Comparison of ENCODE assay signal across 35 cellular contexts in the genomic region with DNA sequence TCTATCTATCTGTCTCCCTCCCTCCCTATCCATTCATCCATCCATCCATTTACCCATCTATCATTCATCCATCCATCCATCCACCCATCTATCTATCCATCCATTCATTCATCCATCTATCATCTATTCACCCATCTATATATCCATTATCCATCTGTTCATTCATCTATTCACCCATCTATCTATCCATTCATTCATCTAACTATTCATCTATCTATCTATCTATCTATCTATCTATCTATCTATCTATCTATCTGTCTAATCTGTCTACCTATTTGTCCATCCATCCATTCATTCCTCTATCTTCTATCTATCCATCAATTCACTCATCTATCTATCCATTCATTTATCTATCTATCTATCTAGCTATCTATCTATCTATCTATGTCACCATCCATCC. TPM values are rescaled to one million over a fixed set of nuclear protein-coding genes. Genes with fewer than 3 reads are reported as not detected.
DNase-seq lines count a peak whose midpoint lies in the region; ATAC-seq, FAIRE-seq and TF ChIP-seq lines count a peak whose summit lies in the region.
"Had no signal": no experiment of that assay in that cellular context is flagged by ENCODE, and none has a peak within 500 bp of the region (broad histone marks: within the 10 kb centered on the region; RNA-seq: fewer than 3 reads in every experiment).

No MANE protein-coding gene starts in this region.

- H2BK5ac ChIP-seq in H1 (ENCODE audit: low read depth, low read length) = no peak overlapping the region

- H3K4ac ChIP-seq in H1 (replicated peaks; ENCODE audit: insufficient read length, low read depth, low read length) = no peak overlapping the region

- TF ChIP-seq EP300 in K562 (IDR thresholded peaks at IDR 0.05; ENCODE audit: low read length) (no peak), H1 (IDR thresholded peaks at IDR 0.05; ENCODE audit: borderline replicate concordance in 1 of 2, low read depth in 2 of 2, low read length in 2 of 2) (no peak)

- H3K79me1 ChIP-seq in H1 (ENCODE audit: low read depth, low read length) = no peaks in the 10 kb centered on the region

- peak overlapping the region; percentile 13 for H3K56ac ChIP-seq in H1 (replicated peaks; ENCODE audit: insufficient read length, low read depth, low read length)

- TF ChIP-seq CTCF in HEK293 (tag by site-specific recombination; IDR thresholded peaks at IDR 0.05) (no peak), K562 (IDR thresholded peaks at IDR 0.05 in 2 of 3, conservative IDR thresholded peaks at IDR 0.05 in 1 of 3; ENCODE audit: insufficient read depth in 2 of 3, low read depth in 1 of 3, low read length in 3 of 3) (no peak), H1 (IDR thresholded peaks at IDR 0.05; ENCODE audit: control extremely low read depth in 1 of 3, insufficient read depth in 1 of 3, low read depth in 1 of 3, low read length in 3 of 3) (no peak), MM.1S (IDR thresholded peaks at IDR 0.05; ENCODE audit: low read length) (no peak)

- H4K20me1 ChIP-seq in K562 (replicated peaks; ENCODE audit: control insufficient read depth, insufficient read depth, low read length) = no peaks in the 10 kb centered on the region
- no peaks in the 10 kb centered on the region for H4K20me1 ChIP-seq in H1 (replicated peaks in 1 of 2; ENCODE audit: control insufficient read depth in 1 of 2, insufficient read depth in 2 of 2, low read length in 2 of 2)
- no peaks in the 10 kb centered on the region for H4K20me1 ChIP-seq in MM.1S (ENCODE audit: insufficient read depth, low read length)

- no peak for DNase-seq in SJCRH30
- DNase-seq in K562 (ENCODE audit: extremely low read depth in 1 of 4, low spot score in 3 of 4) = no peak
- DNase-seq in H1 (ENCODE audit: low read depth in 1 of 2, low spot score in 2 of 2) = no peak
- DNase-seq in stimulated activated CD4-positive, alpha-beta T cell treated with anti-CD3 and anti-CD28 coated beads, Interleukin-2, amount 100 ng/mL, for 24 hours = no peak
- DNase-seq in MM.1S = no peak
- DNase-seq in GM12892 (ENCODE audit: insufficient read length) = no peak
- DNase-seq in amygdala (lab: John Stamatoyannopoulos, UW) = no peak
- DNase-seq: 8988T; ACHN; AML-193; BE2C; C1 segment of cervical spinal cord; Caco-2; Calu3; CD4-positive, alpha-beta memory T cell; CD4-positive, alpha-beta T cell; CD4-positive, CD25-positive, alpha-beta regulatory T cell; CD8-positive, alpha-beta memory T cell; CD8-positive, alpha-beta T cell; COR-L47; DMS 273 treated with DMSO at 0.1 percent for 48 hours; DMS153; DMS53; DMS79; DMS79 treated with DMSO at 0.1 percent for 48 hours; DND-41; EL had no signal

- peaks cover 4% of the 10 kb centered on the region; the same call in 1 of the 2 replicates for H3K23me2 ChIP-seq in H1 (ENCODE audit: low read depth, low read length)

- no peaks in the 10 kb centered on the region for H3K9me1 ChIP-seq in K562 (ENCODE audit: control insufficient read depth, insufficient read depth, low read length)

- H3K18ac ChIP-seq in H1 (ENCODE audit: extremely low read depth, low read length) = no peak overlapping the region

- intact Hi-C loops in K562 (cut with micrococcal nuclease) = no loop called here

- H3K4me2 ChIP-seq in K562 (ENCODE audit: insufficient read depth, low read length) (no peak overlapping the region), H1 (ENCODE audit: insufficient read depth in 1 of 2, low read depth in 2 of 2, low read length in 2 of 2) (no peak overlapping the region), MM.1S (ENCODE audit: low read depth, low read length) (no peak overlapping the region)
- H3K4me2 ChIP-seq: A549, BLaER1 had no signal

- H3K4me3 ChIP-seq in HEK293 (ENCODE audit: low read depth, low read length) = no peak overlapping the region
- no peak overlapping the region for H3K4me3 ChIP-seq in SJCRH30
- H3K4me3 ChIP-seq in K562 = no peak overlapping the region
- H3K4me3 ChIP-seq in H1 (ENCODE audit: extremely low read depth in 1 of 4, insufficient read depth in 2 of 4, low read depth in 3 of 4, low read length in 4 of 4) = no peak overlapping the region
- no peak overlapping the region for H3K4me3 ChIP-seq in MM.1S (ENCODE audit: low read length)
- H3K4me3 ChIP-seq: A549; BLaER1; BLaER1 treated with 17β-estradiol and CSF1 and Interleukin-3, amounts not matched to agents 10 nM and 100 nM had no signal

- H3K79me2 ChIP-seq in K562 (ENCODE audit: control insufficient read depth, insufficient read depth, low read length) (peaks cover 1% of the 10 kb centered on the region), H1 (ENCODE audit: control insufficient read depth in 1 of 2, insufficient read depth in 2 of 2, low read length in 2 of 2) (peaks cover 0 to under 1% of the 10 kb centered on the region in 2 experiments; a peak in 2 of 4 replicates), MM.1S (ENCODE audit: low read length) (no peaks in the 10 kb centered on the region)

- H3K9me3 ChIP-seq in HEK293 (ENCODE audit: control insufficient read depth, insufficient read depth, low read depth, low read length) (no peaks in the 10 kb centered on the region), SJCRH30 (replicated peaks) (no peaks in the 10 kb centered on the region), K562 (replicated peaks; ENCODE audit: control insufficient read depth, insufficient read depth, low read depth, low read length) (no peaks in the 10 kb centered on the region), H1 (ENCODE audit: insufficient read depth in 2 of 2, low read depth in 1 of 2, low read length in 1 of 2) (no peaks in the 10 kb centered on the region), MM.1S (replicated peaks; ENCODE audit: insufficient read depth, low read length) (no peaks in the 10 kb centered on the region)
- H3K9me3 ChIP-seq: A549; BE2C; BLaER1; BLaER1 treated with 17β-estradiol and CSF1 and Interleukin-3, amounts not matched to agents 10 nM and 100 nM; Caco-2 had no signal

- no peak overlapping the region for H3K9ac ChIP-seq in K562 (ENCODE audit: insufficient read depth in 1 of 2, low read depth in 2 of 2, low read length in 2 of 2)
- H3K9ac ChIP-seq in H1 (replicated peaks in 1 of 4; ENCODE audit: extremely low read depth in 1 of 4, low read depth in 3 of 4, low read length in 3 of 4) = no peak overlapping the region
- H3K9ac ChIP-seq in MM.1S (ENCODE audit: low read length) = no peak overlapping the region
- H3K9ac ChIP-seq: BLaER1; BLaER1 treated with 17β-estradiol and CSF1 and Interleukin-3, amounts not matched to agents 10 nM and 100 nM had no signal

- H3K27me3 ChIP-seq in SJCRH30 (no peaks in the 10 kb centered on the region), K562 (ENCODE audit: control insufficient read depth in 2 of 2, insufficient read depth in 2 of 2, low read length in 2 of 2) (no peaks in the 10 kb centered on the region), H1 (replicated peaks in 1 of 4; ENCODE audit: control insufficient read depth in 3 of 4, extremely low read depth in 1 of 4, insufficient read depth in 3 of 4, low read length in 3 of 4) (no peaks in the 10 kb centered on the region), MM.1S (replicated peaks; ENCODE audit: insufficient read depth, low read length) (no peaks in the 10 kb centered on the region)
- H3K27me3 ChIP-seq: BE2C; BLaER1; BLaER1 treated with 17β-estradiol and CSF1 and Interleukin-3, amounts not matched to agents 10 nM and 100 nM had no signal

- H3K4me1 ChIP-seq in HEK293 (ENCODE audit: control insufficient read depth, insufficient read depth, low read length) = no peaks in the 10 kb centered on the region; the same call in none of the 2 replicates
- peaks cover 36% of the 10 kb centered on the region for H3K4me1 ChIP-seq in SJCRH30
- H3K4me1 ChIP-seq in K562 (replicated peaks in 1 of 2; ENCODE audit: control insufficient read depth in 2 of 2, insufficient read depth in 2 of 2, low read length in 2 of 2) = peaks cover 6 to 29% of the 10 kb centered on the region in 2 experiments
- H3K4me1 ChIP-seq in H1 (replicated peaks in 1 of 4; ENCODE audit: control insufficient read depth in 3 of 4, insufficient read depth in 4 of 4, low read length in 3 of 4) = no peaks in the 10 kb centered on the region
- no peaks in the 10 kb centered on the region for H3K4me1 ChIP-seq in MM.1S (ENCODE audit: low read length)
- H3K4me1 ChIP-seq: BE2C had no signal

- TF ChIP-seq POLR2A in K562 (conservative IDR thresholded peaks at IDR 0.05) (no peak), H1 (IDR thresholded peaks at IDR 0.05; ENCODE audit: control extremely low read depth in 1 of 2, low read depth in 2 of 2, low read length in 2 of 2) (no peak), GM12892 (IDR thresholded peaks at IDR 0.05; ENCODE audit: low read depth, low read length) (no peak)

- no peak overlapping the region for H3K23ac ChIP-seq in H1 (ENCODE audit: insufficient read length)

- no peak overlapping the region for H2BK15ac ChIP-seq in H1 (ENCODE audit: low read length)

- H2BK20ac ChIP-seq in H1 (ENCODE audit: low read length) = no peak overlapping the region

- no peaks in the 10 kb centered on the region for H3K9me2 ChIP-seq in MM.1S (replicated peaks; ENCODE audit: insufficient read depth, low read length)

- in situ Hi-C loops in K562 (cut with MboI) = no loop called here

- POLR2A ChIA-PET in HEK293 (lab: Yijun Ruan, JAX) = no interaction called here
- POLR2A ChIA-PET in K562 (lab: Yijun Ruan, JAX) = no interaction called here
- POLR2A ChIA-PET in H1 (lab: Charles Lee; ENCODE audit: partially characterized antibody) = no interaction called here

- H3K14ac ChIP-seq in H1 (ENCODE audit: insufficient read length) = no peak overlapping the region

- FAIRE-seq in K562 (lab: Jason Lieb, UNC) = no peak
- no peak for FAIRE-seq in H1 (lab: Jason Lieb, UNC)
- no peak for FAIRE-seq in GM12892 (lab: Jason Lieb, UNC)
- FAIRE-seq: A204.1, A549, D721Med had no signal

- CTCF ChIA-PET in HEK293 (lab: Yijun Ruan, JAX) = no interaction called here
- CTCF ChIA-PET in K562 (lab: Yijun Ruan, JAX; ENCODE audit: low intra/inter-chr PET ratio) = no interaction called here
- CTCF ChIA-PET in H1 (lab: Charles Lee; ENCODE audit: partially characterized antibody) = interaction anchor here (0.8 kb wide), 1 partner anchor 8 kb away, joined by 3 read pairs; no protein-coding TSS in a partner anchor

- H2AFZ ChIP-seq in K562 (ENCODE audit: low read depth, low read length) (no peak overlapping the region), H1 (ENCODE audit: low read length) (no peak overlapping the region), MM.1S (ENCODE audit: low read length) (no peak overlapping the region)

- no peak overlapping the region for H2AK5ac ChIP-seq in H1 (ENCODE audit: low read depth, low read length)

- H2BK12ac ChIP-seq in H1 (ENCODE audit: low read depth, low read length) = no peak overlapping the region

- BruUV-seq in K562 (replicated peaks; lab: Mats Ljungman, UMichigan) = no TSS peak

- no peak overlapping the region for H4K8ac ChIP-seq in H1 (ENCODE audit: extremely low read depth, insufficient read depth, low read length)

- no peak for TF ChIP-seq RAD21 in K562 (CRISPR knock-in tag; conservative IDR thresholded peaks at IDR 0.05 in 1 of 2, IDR thresholded peaks at IDR 0.05 in 1 of 2)
- no peak for TF ChIP-seq RAD21 in H1 (IDR thresholded peaks at IDR 0.05 in 1 of 2, conservative IDR thresholded peaks at IDR 0.05 in 1 of 2; ENCODE audit: low read depth in 2 of 2, low read length in 2 of 2)

- no peak overlapping the region for H2BK120ac ChIP-seq in H1 (replicated peaks; ENCODE audit: low read depth, low read length)

- ATAC-seq in K562 = no peak
- ATAC-seq: A549; CD8-positive, alpha-beta T cell had no signal

- no peak overlapping the region for H3K27ac ChIP-seq in HEK293 (ENCODE audit: extremely low read depth, low read depth, low read length)
- H3K27ac ChIP-seq in SJCRH30 = peak overlapping the region; percentile 68
- H3K27ac ChIP-seq in K562 (ENCODE audit: extremely low read depth, low read depth, low read length) = no peak overlapping the region
- H3K27ac ChIP-seq in H1 (ENCODE audit: low read depth, low read length) = no peak overlapping the region
- H3K27ac ChIP-seq in MM.1S (ENCODE audit: low read length) = no peak overlapping the region
- H3K27ac ChIP-seq: 22Rv1; A549; BLaER1; BLaER1 treated with 17β-estradiol and CSF1 and Interleukin-3, amounts not matched to agents 10 nM and 100 nM; C4-2B had no signal

- no peaks in the 10 kb centered on the region for H3K36me3 ChIP-seq in HEK293 (ENCODE audit: control insufficient read depth in 2 of 2, insufficient read depth in 1 of 2, low read length in 2 of 2)
- H3K36me3 ChIP-seq in SJCRH30 = no peaks in the 10 kb centered on the region
- no peaks in the 10 kb centered on the region for H3K36me3 ChIP-seq in K562 (ENCODE audit: control insufficient read depth, insufficient read depth, low read length)
- no peaks in the 10 kb centered on the region for H3K36me3 ChIP-seq in H1 (ENCODE audit: control insufficient read depth in 2 of 4, insufficient read depth in 4 of 4, low read length in 3 of 4)
- H3K36me3 ChIP-seq in MM.1S (replicated peaks; ENCODE audit: insufficient read depth, low read length) = no peaks in the 10 kb centered on the region
- H3K36me3 ChIP-seq: BE2C; BLaER1; BLaER1 treated with 17β-estradiol and CSF1 and Interleukin-3, amounts not matched to agents 10 nM and 100 nM had no signal

- no peak overlapping the region for H4K5ac ChIP-seq in H1 (ENCODE audit: insufficient read length, low read depth, low read length)

- no peaks in the 10 kb centered on the region for H3F3A ChIP-seq in MM.1S (ENCODE audit: insufficient read depth, low read length)

- H4K91ac ChIP-seq in H1 (replicated peaks; ENCODE audit: insufficient read length, low read length) = no peak overlapping the region

RNA-seq across cellular contexts. Expression of gene CDK8, which starts 4.4 kb away (rescaled TPM):
- 72.8 and 74.5 TPM in 2 replicates for total RNA-seq in SJCRH30 (2014; rRNA removed; shearing (Covaris generic))
- total RNA-seq in K562 (2011; cell fraction: chromatin; rRNA removed; ENCODE audit: low replicate concordance) = 5.1 and 10.8 TPM in 2 replicates
- total RNA-seq in K562 (2011; cell fraction: nucleolus; rRNA removed) = 5.0 and 5.3 TPM in 2 replicates
- 7.4 and 13.5 TPM in 2 replicates for total RNA-seq in K562 (2011; cell fraction: nucleoplasm; rRNA removed)
- total RNA-seq in K562 (2014; rRNA removed) = 14.4 and 16.0 TPM in 2 replicates
- 20.3 and 21.2 TPM in 2 replicates for total RNA-seq in K562 (2014; rRNA removed; fragmentation: Illumina TruSeq; extraction: Trizol)
- total RNA-seq in K562 (2015; rRNA removed; fragmentation: Illumina TruSeq; extraction: Trizol) = 20.3 and 20.9 TPM in 2 replicates
- 21.6 and 24.2 TPM in 2 replicates for total RNA-seq in K562 (2021)
- polyA plus RNA-seq in K562 (2011; rRNA removed) = 24.9 and 26.5 TPM in 2 replicates
- 14.9 and 23.2 TPM in 2 replicates for polyA plus RNA-seq in K562 (2011; cell fraction: cytosol; rRNA removed)
- 14.6 and 20.1 TPM in 2 replicates for polyA plus RNA-seq in K562 (2011; cell fraction: nucleus; rRNA removed)
- polyA plus RNA-seq in K562 (2012) = 20.8 and 25.5 TPM in 2 replicates
- polyA plus RNA-seq in K562 (2014; fragmentation: Illumina TruSeq; extraction: Trizol) = 26.7 and 33.7 TPM in 2 replicates
- polyA plus RNA-seq in K562 (2014; fragmentation: Nextera tagmentation; extraction: Ambion mirVana) = 10 to 100 TPM; 11.3 to 14.7 TPM
- 16.9 and 20.3 TPM in 2 replicates for polyA plus RNA-seq in K562 (2014; rRNA removed)
- polyA minus RNA-seq in K562 (2011; rRNA and poly(A)+ RNA removed) = 37.0 and 43.2 TPM in 2 replicates
- 13.2 and 14.0 TPM in 2 replicates for polyA minus RNA-seq in K562 (2011; cell fraction: cytosol; rRNA and poly(A)+ RNA removed)
- 6.9 and 9.2 TPM in 2 replicates for polyA minus RNA-seq in K562 (2011; cell fraction: nucleus; rRNA and poly(A)+ RNA removed)
- total RNA-seq in H1 (2021; fragmentation: NEBNext Ultra II Directional; extraction: Animal tissue kit (Norgen Biotek cat#: 25700)) = 22.1 and 23.7 TPM in 2 replicates
- polyA plus RNA-seq in H1 (2011; rRNA removed) = 14.1 and 25.6 TPM in 2 replicates
- polyA plus RNA-seq in H1 (2011; cell fraction: cytosol; rRNA removed) = 22.6 TPM
- 20.3 TPM for polyA plus RNA-seq in H1 (2011; cell fraction: nucleus; rRNA removed)
- 16.3 to 18.6 TPM (median 18.0 TPM) in 4 replicates for polyA plus RNA-seq in H1 (2012, experiment 1 of 2)
- polyA plus RNA-seq in H1 (2012, experiment 2 of 2) = 3.3 TPM
- polyA plus RNA-seq in H1 (2013, experiment 1 of 2) = 22.8 TPM
- polyA plus RNA-seq in H1 (2013, experiment 2 of 2) = 20.2 TPM
- 41.1 and 43.9 TPM in 2 replicates for polyA minus RNA-seq in H1 (2011; rRNA and poly(A)+ RNA removed)
- polyA minus RNA-seq in H1 (2011; cell fraction: cytosol; rRNA and poly(A)+ RNA removed) = 16.9 TPM
- polyA minus RNA-seq in H1 (2011; cell fraction: nucleus; rRNA and poly(A)+ RNA removed) = 23.4 TPM
- polyA plus RNA-seq in GM12892 (2012; ENCODE audit: missing spikeins) = 14.1 TPM

RNA-seq across cellular contexts. Expression of gene RNF6, which starts 27.4 kb away (rescaled TPM):
- 39.3 and 41.6 TPM in 2 replicates for total RNA-seq in SJCRH30 (2014; rRNA removed; shearing (Covaris generic))
- 4.9 and 19.9 TPM in 2 replicates for total RNA-seq in K562 (2011; cell fraction: chromatin; rRNA removed; ENCODE audit: low replicate concordance)
- total RNA-seq in K562 (2011; cell fraction: nucleolus; rRNA removed) = 7.2 and 10.3 TPM in 2 replicates
- 13.7 and 20.3 TPM in 2 replicates for total RNA-seq in K562 (2011; cell fraction: nucleoplasm; rRNA removed)
- total RNA-seq in K562 (2014; rRNA removed) (16.6 and 19.2 TPM in 2 replicates), K562 (2014; rRNA removed; fragmentation: Illumina TruSeq; extraction: Trizol) (29.1 and 33.7 TPM in 2 replicates), K562 (2015; rRNA removed; fragmentation: Illumina TruSeq; extraction: Trizol) (30.7 and 31.4 TPM in 2 replicates), K562 (2021) (19.5 and 22.3 TPM in 2 replicates)
- polyA plus RNA-seq in K562 (2011; rRNA removed) (17.2 and 22.7 TPM in 2 replicates), K562 (2014; fragmentation: Illumina TruSeq; extraction: Trizol) (20.3 and 23.3 TPM in 2 replicates), K562 (2014; fragmentation: Nextera tagmentation; extraction: Ambion mirVana) (10 to 100 TPM; 12.0 to 12.9 TPM), K562 (2014; rRNA removed) (15.1 and 16.7 TPM in 2 replicates), H1 (2011; rRNA removed) (3.1 and 4.0 TPM in 2 replicates)
- polyA plus RNA-seq in K562 (2011; cell fraction: cytosol; rRNA removed) = 4.2 and 9.2 TPM in 2 replicates
- 8.7 and 13.2 TPM in 2 replicates for polyA plus RNA-seq in K562 (2011; cell fraction: nucleus; rRNA removed)
- polyA plus RNA-seq in K562 (2012) = 17.4 and 19.3 TPM in 2 replicates
- polyA minus RNA-seq in K562 (2011; rRNA and poly(A)+ RNA removed) = 49.2 and 50.3 TPM in 2 replicates
- polyA minus RNA-seq in K562 (2011; cell fraction: cytosol; rRNA and poly(A)+ RNA removed) = 12.2 and 19.6 TPM in 2 replicates
- polyA minus RNA-seq in K562 (2011; cell fraction: nucleus; rRNA and poly(A)+ RNA removed) = 12.5 and 30.4 TPM in 2 replicates
- 13.8 and 15.0 TPM in 2 replicates for total RNA-seq in H1 (2021; fragmentation: NEBNext Ultra II Directional; extraction: Animal tissue kit (Norgen Biotek cat#: 25700))
- polyA plus RNA-seq in H1 (2011; cell fraction: cytosol; rRNA removed) = 5.1 TPM
- polyA plus RNA-seq in H1 (2011; cell fraction: nucleus; rRNA removed) = 4.7 TPM
- 6.7 to 8.2 TPM (median 7.4 TPM) in 4 replicates for polyA plus RNA-seq in H1 (2012, experiment 1 of 2)
- 0.37 TPM for polyA plus RNA-seq in H1 (2012, experiment 2 of 2)
- 8.9 TPM for polyA plus RNA-seq in H1 (2013, experiment 1 of 2)
- polyA plus RNA-seq in H1 (2013, experiment 2 of 2) = 9.2 TPM
- polyA minus RNA-seq in H1 (2011; rRNA and poly(A)+ RNA removed) = 12.4 and 20.0 TPM in 2 replicates
- 8.1 TPM for polyA minus RNA-seq in H1 (2011; cell fraction: cytosol; rRNA and poly(A)+ RNA removed)
- polyA minus RNA-seq in H1 (2011; cell fraction: nucleus; rRNA and poly(A)+ RNA removed) = 36.3 TPM
- polyA plus RNA-seq in GM12892 (2012; ENCODE audit: missing spikeins) = 32.6 TPM

Comparison
In these comparisons a context has a peak if more than half of its experiments do, and no peak if none do; other contexts are left out.
1. Of the 44 proteins assayed by ChIP-seq in both K562 and HEK293: peak only in K562: none; only in HEK293: ZBTB17; in both: none; in neither: 43.